Comparison of ENCODE assay signal across 8 cellular contexts in the genomic region with DNA sequence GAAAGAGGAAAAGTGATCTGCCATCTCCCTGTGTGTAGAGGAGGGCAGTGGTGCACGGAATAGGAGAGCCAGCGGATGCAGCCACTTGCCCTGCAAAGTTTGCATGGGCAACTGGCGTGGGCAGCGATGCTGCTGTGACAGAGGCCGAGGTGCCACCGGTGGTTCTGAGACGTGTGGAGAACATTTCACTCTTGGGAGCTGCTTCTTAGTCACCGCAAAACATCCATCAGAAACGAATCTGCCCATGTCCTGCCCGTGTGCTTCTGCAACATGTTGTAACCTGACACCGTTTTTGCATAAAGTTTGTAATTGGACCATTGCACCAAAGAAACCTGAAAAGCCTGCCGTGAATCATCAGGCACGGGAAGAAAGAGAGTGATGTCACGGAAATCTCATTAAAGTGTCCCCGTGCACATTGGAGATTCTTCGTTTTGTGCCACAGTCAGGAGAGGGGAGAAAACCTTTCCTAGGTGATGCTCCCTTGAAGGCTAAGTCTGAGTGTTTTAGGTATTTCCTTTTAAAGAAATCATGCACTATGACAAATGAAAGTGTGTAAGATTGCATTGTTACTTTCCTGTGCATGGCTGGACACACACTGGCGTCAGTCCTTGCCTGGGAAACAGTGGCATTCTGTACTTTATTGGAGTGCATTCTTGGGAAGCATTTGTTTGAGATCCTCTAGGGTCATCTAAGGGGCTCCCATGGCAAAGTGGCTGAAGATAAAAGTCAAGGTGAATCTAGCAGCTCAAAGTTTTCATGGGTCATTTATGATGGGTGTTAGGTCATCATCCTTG.
DNase-seq lines count a peak whose midpoint lies in the region; ATAC-seq and TF ChIP-seq lines count a peak whose summit lies in the region.

No MANE protein-coding gene starts in this region.

- peak; percentile 31 for DNase-seq in activated CD4-positive, alpha-beta T cell treated with anti-CD3 and anti-CD28 coated beads for 48 hours
- no peak for DNase-seq in activated CD4-positive, alpha-beta T cell treated with anti-CD3 and anti-CD28 coated beads for 1 hour
- DNase-seq in Kasumi-1 (lab: John Stamatoyannopoulos, UW) (peak; percentile 96), retina (peak; percentile 77)

- peak overlapping the region; percentile 64 to 88 (median 73) for H3K27ac ChIP-seq in gastroesophageal sphincter

- H3K36me3 ChIP-seq in gastroesophageal sphincter, result no peaks in the 10 kb centered on the region

- WGBS in gastroesophageal sphincter (ENCODE audit: low coverage in 1 of 2), 2 donors, result 21 to 22% methylated on average over 6 to 15 of the region's 17 CpGs

- H3K4me1 ChIP-seq in gastroesophageal sphincter, result peaks cover 0 to 32% (median 8%) of the 10 kb centered on the region in 3 donors

- H3K27me3 ChIP-seq in gastroesophageal sphincter, result no peaks in the 10 kb centered on the region

- no peak for TF ChIP-seq CTCF in gastroesophageal sphincter (IDR thresholded peaks at IDR 0.05)

- no peak for TF ChIP-seq EP300 in gastroesophageal sphincter (IDR thresholded peaks at IDR 0.05)

- ATAC-seq in SK-N-SH treated with all-trans-retinoic acid at 6 μM for 48 hours (peak; percentile 91), gastroesophageal sphincter (peak; percentile 94), HG02571 (IDR thresholded peaks at IDR 0.05; ENCODE audit: unreplicated experiment) (no peak), GM21529 (IDR thresholded peaks at IDR 0.05; ENCODE audit: unreplicated experiment) (no peak)

- no peak for TF ChIP-seq POLR2A in gastroesophageal sphincter (IDR thresholded peaks at IDR 0.05)

- no peaks in the 10 kb centered on the region for H3K9me3 ChIP-seq in gastroesophageal sphincter

- peak overlapping the region in 1 of 2 donors; percentile 8 for H3K4me3 ChIP-seq in gastroesophageal sphincter

TF ChIP-seq in SK-N-SH treated with all-trans-retinoic acid at 6 μM for 48 hours, 23 proteins besides CTCF, POLR2A, EP300 and RAD21:
- TF ChIP-seq ZNF565 (CRISPR knock-in tag; conservative IDR thresholded peaks at IDR 0.05; ENCODE audit: low read depth) (no peak), SNAI2 (CRISPR knock-in tag; IDR thresholded peaks at IDR 0.05) (no peak), RARB (CRISPR knock-in tag; IDR thresholded peaks at IDR 0.05) (no peak), CSDC2 (CRISPR knock-in tag; IDR thresholded peaks at IDR 0.05) (no peak), ZNF8 (CRISPR knock-in tag; IDR thresholded peaks at IDR 0.05) (no peak), PPARA (CRISPR knock-in tag; IDR thresholded peaks at IDR 0.05; ENCODE audit: borderline replicate concordance) (no peak), ESRRG (CRISPR knock-in tag; IDR thresholded peaks at IDR 0.05) (no peak), ISL1 (CRISPR knock-in tag; IDR thresholded peaks at IDR 0.05) (no peak), CREB5 (CRISPR knock-in tag; IDR thresholded peaks at IDR 0.05; ENCODE audit: low read depth) (no peak), OSR1 (CRISPR knock-in tag; IDR thresholded peaks at IDR 0.05) (no peak), GLIS3 (CRISPR knock-in tag; IDR thresholded peaks at IDR 0.05) (no peak), ZC3H10 (CRISPR knock-in tag; IDR thresholded peaks at IDR 0.05) (no peak), CSRNP3 (CRISPR knock-in tag; IDR thresholded peaks at IDR 0.05) (no peak), BACH2 (CRISPR knock-in tag; IDR thresholded peaks at IDR 0.05; ENCODE audit: borderline replicate concordance) (no peak), TOX (CRISPR knock-in tag; IDR thresholded peaks at IDR 0.05; ENCODE audit: borderline replicate concordance) (no peak), ZFP3 (CRISPR knock-in tag; IDR thresholded peaks at IDR 0.05) (no peak), ZFP30 (CRISPR knock-in tag; IDR thresholded peaks at IDR 0.05) (no peak), TCF4 (CRISPR knock-in tag; IDR thresholded peaks at IDR 0.05; ENCODE audit: borderline replicate concordance) (no peak)
- TF ChIP-seq, protein P1, sequence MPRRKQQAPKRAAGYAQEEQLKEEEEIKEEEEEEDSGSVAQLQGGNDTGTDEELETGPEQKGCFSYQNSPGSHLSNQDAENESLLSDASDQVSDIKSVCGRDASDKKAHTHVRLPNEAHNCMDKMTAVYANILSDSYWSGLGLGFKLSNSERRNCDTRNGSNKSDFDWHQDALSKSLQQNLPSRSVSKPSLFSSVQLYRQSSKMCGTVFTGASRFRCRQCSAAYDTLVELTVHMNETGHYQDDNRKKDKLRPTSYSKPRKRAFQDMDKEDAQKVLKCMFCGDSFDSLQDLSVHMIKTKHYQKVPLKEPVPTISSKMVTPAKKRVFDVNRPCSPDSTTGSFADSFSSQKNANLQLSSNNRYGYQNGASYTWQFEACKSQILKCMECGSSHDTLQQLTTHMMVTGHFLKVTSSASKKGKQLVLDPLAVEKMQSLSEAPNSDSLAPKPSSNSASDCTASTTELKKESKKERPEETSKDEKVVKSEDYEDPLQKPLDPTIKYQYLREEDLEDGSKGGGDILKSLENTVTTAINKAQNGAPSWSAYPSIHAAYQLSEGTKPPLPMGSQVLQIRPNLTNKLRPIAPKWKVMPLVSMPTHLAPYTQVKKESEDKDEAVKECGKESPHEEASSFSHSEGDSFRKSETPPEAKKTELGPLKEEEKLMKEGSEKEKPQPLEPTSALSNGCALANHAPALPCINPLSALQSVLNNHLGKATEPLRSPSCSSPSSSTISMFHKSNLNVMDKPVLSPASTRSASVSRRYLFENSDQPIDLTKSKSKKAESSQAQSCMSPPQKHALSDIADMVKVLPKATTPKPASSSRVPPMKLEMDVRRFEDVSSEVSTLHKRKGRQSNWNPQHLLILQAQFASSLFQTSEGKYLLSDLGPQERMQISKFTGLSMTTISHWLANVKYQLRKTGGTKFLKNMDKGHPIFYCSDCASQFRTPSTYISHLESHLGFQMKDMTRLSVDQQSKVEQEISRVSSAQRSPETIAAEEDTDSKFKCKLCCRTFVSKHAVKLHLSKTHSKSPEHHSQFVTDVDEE (CRISPR knock-in tag; IDR thresholded peaks at IDR 0.05), result no peak
- TF ChIP-seq, protein P2, sequence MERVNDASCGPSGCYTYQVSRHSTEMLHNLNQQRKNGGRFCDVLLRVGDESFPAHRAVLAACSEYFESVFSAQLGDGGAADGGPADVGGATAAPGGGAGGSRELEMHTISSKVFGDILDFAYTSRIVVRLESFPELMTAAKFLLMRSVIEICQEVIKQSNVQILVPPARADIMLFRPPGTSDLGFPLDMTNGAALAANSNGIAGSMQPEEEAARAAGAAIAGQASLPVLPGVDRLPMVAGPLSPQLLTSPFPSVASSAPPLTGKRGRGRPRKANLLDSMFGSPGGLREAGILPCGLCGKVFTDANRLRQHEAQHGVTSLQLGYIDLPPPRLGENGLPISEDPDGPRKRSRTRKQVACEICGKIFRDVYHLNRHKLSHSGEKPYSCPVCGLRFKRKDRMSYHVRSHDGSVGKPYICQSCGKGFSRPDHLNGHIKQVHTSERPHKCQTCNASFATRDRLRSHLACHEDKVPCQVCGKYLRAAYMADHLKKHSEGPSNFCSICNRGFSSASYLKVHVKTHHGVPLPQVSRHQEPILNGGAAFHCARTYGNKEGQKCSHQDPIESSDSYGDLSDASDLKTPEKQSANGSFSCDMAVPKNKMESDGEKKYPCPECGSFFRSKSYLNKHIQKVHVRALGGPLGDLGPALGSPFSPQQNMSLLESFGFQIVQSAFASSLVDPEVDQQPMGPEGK (CRISPR knock-in tag; IDR thresholded peaks at IDR 0.05; ENCODE audit: borderline replicate concordance), result no peak

Comparison
In these comparisons a context has a peak if more than half of its experiments do, and no peak if none do; other contexts are left out.
1. ATAC-seq: peak in SK-N-SH treated with all-trans-retinoic acid at 6 μM for 48 hours (single experiment) and gastroesophageal sphincter (single experiment); none in HG02571 (single experiment) and GM21529 (single experiment).